ENCODE assay signal across 9 cellular contexts in genomic region chr3:118806423-118806822, GRCh38.
"Had no signal": no experiment of that assay in that cellular context is flagged by ENCODE, and none has a peak within 500 bp of the region (broad histone marks: within the 10 kb centered on the region; RNA-seq: fewer than 3 reads in every experiment).

No MANE protein-coding gene starts in this region.

- H3K9ac ChIP-seq: KMS-11 had no signal

- ATAC-seq: GM23338, HepG2 had no signal

- H3K4me2 ChIP-seq: GM23338, KMS-11 had no signal

- H3K27ac Mint-ChIP-seq: GM23338, H9, IgD-negative memory B cell had no signal

- H3K4me3 ChIP-seq: GM23338 had no signal

- H2AFZ ChIP-seq: GM23338 had no signal

- H3K4me3 Mint-ChIP-seq: GM23338, H9, IgD-negative memory B cell had no signal

- H3K27ac ChIP-seq: HL-60, KMS-11 had no signal

- DNase-seq: H9, HCEC 1CT, Kasumi-1, KBM-7 had no signal
